8 cellular contexts compared by ENCODE assay signal in genomic region chr17:5583426-5584382, GRCh38. TPM values are rescaled to one million over a fixed set of nuclear protein-coding genes. Genes with fewer than 3 reads are reported as not detected.
DNase-seq lines count a peak whose midpoint lies in the region; ATAC-seq, FAIRE-seq and TF ChIP-seq lines count a peak whose summit lies in the region.

No MANE protein-coding gene starts in this region.

- H3K4me1 ChIP-seq in ovary (ENCODE audit: insufficient read depth) = no peaks in the 10 kb centered on the region

- 72 to 75% (median 73%) methylated on average over 21 of the region's 21 CpGs for WGBS in ovary, 3 donors

- no peak for DNase-seq in GM19239 (ENCODE audit: insufficient read length, low spot score)
- DNase-seq in Jurkat, Clone E6-1 (ENCODE audit: low read depth, low spot score) = no peak
- no peak for DNase-seq in dorsolateral prefrontal cortex
- peak in 1 of 5 donors; percentile 34 for DNase-seq in ovary
- no peak for DNase-seq in ureter (ENCODE audit: low spot score)

- TF ChIP-seq POLR2A in ovary (IDR thresholded peaks at IDR 0.05) = no peak

- peak; percentile 44 for FAIRE-seq in GM19239 (lab: Jason Lieb, UNC)

- ATAC-seq in HG02870 (IDR thresholded peaks at IDR 0.05; ENCODE audit: unreplicated experiment) = no peak
- no peak for ATAC-seq in HG03439 (IDR thresholded peaks at IDR 0.05; ENCODE audit: unreplicated experiment)
- no peak for ATAC-seq in GM21447 (IDR thresholded peaks at IDR 0.05; ENCODE audit: unreplicated experiment)

- H3K27ac ChIP-seq in dorsolateral prefrontal cortex (peak overlapping the region in 24 of 59 donors; percentile 21 to 82 (median 53)), ovary (peak overlapping the region; percentile 7 to 28)

- intact Hi-C loops in dorsolateral prefrontal cortex (cut with DNase I) (no loop called here), ovary (cut with DNase I) (no loop called here)

- TF ChIP-seq CTCF in dorsolateral prefrontal cortex (IDR thresholded peaks at IDR 0.05 in 54 of 56, conservative IDR thresholded peaks at IDR 0.05 in 2 of 56; ENCODE audit: low read depth in 1 of 56, partially characterized antibody in 56 of 56) (no peak), ovary (IDR thresholded peaks at IDR 0.05) (no peak)

- peak overlapping the region; percentile 50 for H3K4me3 ChIP-seq in Jurkat, Clone E6-1 (ENCODE audit: low read length)
- H3K4me3 ChIP-seq in dorsolateral prefrontal cortex (peak overlapping the region in 54 of 59 donors; percentile 0 to 59 (median 38)), ovary (peak overlapping the region; percentile 43)

- H3K27me3 ChIP-seq in dorsolateral prefrontal cortex = no peaks in the 10 kb centered on the region
- no peaks in the 10 kb centered on the region for H3K27me3 ChIP-seq in ovary

- H3K36me3 ChIP-seq in ovary = no peaks in the 10 kb centered on the region

- TF ChIP-seq EP300 in ovary (IDR thresholded peaks at IDR 0.05) = no peak

- H3K9me3 ChIP-seq in ovary = no peaks in the 10 kb centered on the region

RNA-seq across cellular contexts. Expression of gene NLRP1, which starts 0.6 kb away (rescaled TPM):
- polyA plus RNA-seq in Jurkat, Clone E6-1 (2012; ENCODE audit: insufficient read depth, insufficient read length) = 16.8 TPM
- 100 to 1,000 TPM in 119 of 120 experiments, 10 to 100 TPM in 1; 96.8 to 322 (median 204) TPM for total RNA-seq in dorsolateral prefrontal cortex
- 10 to 100 TPM; 43.7 to 75.9 (median 64.5) TPM for total RNA-seq in ovary
- polyA plus RNA-seq in ovary = 10 to 100 TPM; 29.3 to 45.4 TPM
- total RNA-seq in ureter = 34.2 TPM
